22 cellular contexts compared by ENCODE assay signal in the genomic region with DNA sequence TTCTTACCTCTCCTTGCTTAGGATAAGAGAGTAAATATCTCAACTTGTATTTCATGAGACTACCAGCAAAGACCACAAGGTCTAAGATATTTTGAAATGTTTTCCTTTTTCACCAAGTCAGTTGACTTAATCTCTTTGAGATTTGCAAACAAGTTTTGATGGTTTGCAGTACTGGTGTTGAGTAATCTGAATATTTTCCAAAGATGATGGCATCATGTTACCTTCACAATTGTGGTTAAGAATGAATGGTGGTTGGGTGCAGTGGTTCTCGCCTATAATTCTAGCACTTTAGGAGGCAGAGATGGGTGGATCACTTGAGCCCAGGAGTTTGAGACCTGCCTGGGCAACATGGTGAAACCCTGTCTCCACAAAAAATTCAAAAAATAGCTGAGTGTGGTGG.
DNase-seq lines count a peak whose midpoint lies in the region; ATAC-seq and TF ChIP-seq lines count a peak whose summit lies in the region.
"Had no signal": no experiment of that assay in that cellular context is flagged by ENCODE, and none has a peak within 500 bp of the region (broad histone marks: within the 10 kb centered on the region; RNA-seq: fewer than 3 reads in every experiment).

No MANE protein-coding gene starts in this region.

- no peak overlapping the region for H2AFZ ChIP-seq in mammary epithelial cell (ENCODE audit: low read depth, low read length)

- H3K79me2 ChIP-seq in mammary epithelial cell (ENCODE audit: insufficient read depth, low read length): no peaks in the 10 kb centered on the region

- no peak overlapping the region for H3K4me2 ChIP-seq in mammary epithelial cell (ENCODE audit: insufficient read depth, low read depth, low read length)

- H3K4me3 ChIP-seq in heart left ventricle (no peak overlapping the region), mammary epithelial cell (replicated peaks in 1 of 3; ENCODE audit: insufficient read depth in 1 of 3, low read depth in 2 of 3, low read length in 3 of 3) (no peak overlapping the region)
- H3K4me3 ChIP-seq: HAP-1, mucosa of descending colon, psoas muscle, spleen, vagina had no signal

- no peaks in the 10 kb centered on the region for H4K20me1 ChIP-seq in mammary epithelial cell (ENCODE audit: insufficient read depth, low read length)

- in situ Hi-C loops in mammary epithelial cell (cut with MboI; ENCODE audit: low sequenced_read_pairs in 2 of 2): no loop called here

- no peak for TF ChIP-seq POLR2A in heart left ventricle (IDR thresholded peaks at IDR 0.05)

- no peak overlapping the region for H3K27ac ChIP-seq in heart left ventricle
- H3K27ac ChIP-seq in mammary epithelial cell (ENCODE audit: insufficient read depth, low read depth, low read length): no peak overlapping the region
- no peak overlapping the region for H3K27ac ChIP-seq in foreskin keratinocyte
- H3K27ac ChIP-seq: psoas muscle, spleen, vagina had no signal

- no peak for DNase-seq in left ventricle myocardium superior
- DNase-seq in heart left ventricle: no peak
- peak; percentile 76 for DNase-seq in mammary epithelial cell
- peak; percentile 40 to 65 for DNase-seq in foreskin keratinocyte
- DNase-seq in stimulated activated CD4-positive, alpha-beta T cell treated with anti-CD3 and anti-CD28 coated beads, Interleukin-15, amount 100 ng/mL, for 24 hours: no peak
- no peak for DNase-seq in SKM-1 (lab: John Stamatoyannopoulos, UW; ENCODE audit: unreplicated experiment)
- DNase-seq in iPS-NIHi7 (ENCODE audit: extremely low spot score): no peak
- DNase-seq: ACHN; activated CD4-positive, alpha-beta T cell treated with anti-CD3 and anti-CD28 coated beads, Interleukin-2, amount 10 ng/mL, durations not matched to agents 7 days and 5 days; activated effector memory CD4-positive, alpha-beta T cell treated with anti-CD3 and anti-CD28 coated beads, Interleukin-2, amount 50 U/mL, for 16 hours; amniotic stem cell; MM.1S; mucosa of descending colon; NCI-H2029; NCI-H69; psoas muscle; SHP77; spleen; substantia nigra had no signal

- CTCF ChIA-PET in mammary epithelial cell (lab: Charles Lee; ENCODE audit: low non-redundant PET): no interaction called here

- intact Hi-C loops in left ventricle myocardium superior (cut with micrococcal nuclease): loop anchor here (2.0 kb wide), 1 partner anchor 40 kb away; no protein-coding TSS in a partner anchor
- intact Hi-C loops in heart left ventricle (cut with DNase I): no loop called here
- intact Hi-C loops in mammary epithelial cell (cut with micrococcal nuclease): no loop called here

- ATAC-seq in left ventricle myocardium superior: peak; percentile 13
- no peak for ATAC-seq in heart left ventricle
- ATAC-seq in foreskin keratinocyte: peak; percentile 44
- ATAC-seq in HG03097 (IDR thresholded peaks at IDR 0.05; ENCODE audit: low FRiP score, unreplicated experiment): no peak
- ATAC-seq: mucosa of descending colon, psoas muscle had no signal

- 89 to 100% (median 95%) methylated on average over 1 of the region's 1 CpG for WGBS in heart left ventricle, 4 donors
- 14% methylated on average over 1 of the region's 1 CpG for WGBS in mammary epithelial cell (ENCODE audit: low coverage, missing lambda C conversion rate)

- dilution Hi-C loops in mammary epithelial cell (cut with HindIII; ENCODE audit: low sequenced_read_pairs): no loop called here

- no TSS peak for BruUV-seq in mammary epithelial cell (replicated peaks; lab: Mats Ljungman, UMichigan)

- no peak overlapping the region for H3K9ac ChIP-seq in mammary epithelial cell (ENCODE audit: insufficient read depth, low read length)

- TF ChIP-seq CTCF in heart left ventricle (IDR thresholded peaks at IDR 0.05) (no peak), mammary epithelial cell (conservative IDR thresholded peaks at IDR 0.05 in 1 of 2, IDR thresholded peaks at IDR 0.05 in 1 of 2; ENCODE audit: extremely low read depth in 1 of 2, insufficient read depth in 1 of 2, low read depth in 1 of 2, low read length in 2 of 2) (no peak), foreskin keratinocyte (conservative IDR thresholded peaks at IDR 0.05) (no peak)

- H3K27me3 ChIP-seq in heart left ventricle (no peaks in the 10 kb centered on the region), mammary epithelial cell (ENCODE audit: insufficient read depth, low read length) (no peaks in the 10 kb centered on the region), foreskin keratinocyte (no peaks in the 10 kb centered on the region)
- H3K27me3 ChIP-seq: spleen, vagina had no signal

- H3K36me3 ChIP-seq in heart left ventricle: no peaks in the 10 kb centered on the region
- H3K36me3 ChIP-seq in mammary epithelial cell (ENCODE audit: insufficient read depth, low read length): no peaks in the 10 kb centered on the region
- H3K36me3 ChIP-seq: HAP-1, spleen, vagina had no signal

- H3K4me1 ChIP-seq in heart left ventricle: no peaks in the 10 kb centered on the region
- peaks cover 3% of the 10 kb centered on the region for H3K4me1 ChIP-seq in mammary epithelial cell (ENCODE audit: insufficient read depth, low read length)
- H3K4me1 ChIP-seq in foreskin keratinocyte: no peaks in the 10 kb centered on the region
- H3K4me1 ChIP-seq: HAP-1, psoas muscle, spleen, vagina had no signal

- H3K9me3 ChIP-seq in heart left ventricle (no peaks in the 10 kb centered on the region), mammary epithelial cell (replicated peaks; ENCODE audit: insufficient read depth, low read length) (no peaks in the 10 kb centered on the region)
- H3K9me3 ChIP-seq: HAP-1, mucosa of descending colon, psoas muscle, spleen, vagina had no signal

Comparison
In these comparisons a context has a peak if more than half of its experiments do, and no peak if none do; other contexts are left out.
1. ATAC-seq: peak in left ventricle myocardium superior (single experiment) and foreskin keratinocyte (single experiment); none in heart left ventricle (0 of 4) and HG03097 (single experiment).
2. DNase-seq: peak in mammary epithelial cell (single experiment) and foreskin keratinocyte (2 of 2); none in left ventricle myocardium superior (single experiment), heart left ventricle (0 of 5), stimulated activated CD4-positive, alpha-beta T cell treated with anti-CD3 and anti-CD28 coated beads, Interleukin-15, amount 100 ng/mL, for 24 hours (single experiment), SKM-1 (single experiment) and iPS-NIHi7 (single experiment).